ENCODE assay signal across 22 cellular contexts in the genomic region with DNA sequence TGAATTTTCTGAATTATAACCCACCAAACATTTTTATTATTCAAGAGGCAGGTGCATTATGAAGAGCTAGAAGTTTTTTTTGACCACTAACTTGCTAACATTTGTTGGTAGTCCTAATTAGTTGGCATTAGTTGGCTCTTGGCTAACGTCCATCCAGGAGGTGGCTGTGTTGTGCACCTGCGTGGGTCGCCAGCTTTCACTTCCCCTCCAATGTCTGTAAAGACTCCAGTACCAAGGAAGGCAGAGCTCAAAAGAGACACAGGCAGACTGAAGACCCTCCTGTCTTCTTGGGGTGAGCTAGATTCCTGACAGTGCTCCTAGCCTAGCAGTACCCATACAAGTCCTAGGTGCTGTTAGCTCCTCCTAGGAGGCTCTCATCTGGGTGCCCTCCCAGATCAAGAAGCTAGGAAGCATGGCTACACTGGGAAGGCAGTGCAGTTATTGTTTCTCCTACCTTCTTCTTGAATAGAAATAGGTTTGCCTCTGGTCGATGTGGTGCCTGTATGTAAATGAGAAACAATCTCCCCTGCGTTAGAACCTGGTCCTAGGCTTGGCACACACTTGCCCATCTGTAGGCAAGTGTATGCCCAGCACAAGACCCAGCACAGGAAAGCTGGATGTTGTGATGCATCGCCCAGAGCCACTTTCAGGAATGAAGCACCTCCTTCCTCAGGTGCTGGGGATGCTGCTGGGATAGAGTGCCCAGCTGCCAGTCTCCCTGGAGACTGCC.
DNase-seq lines count a peak whose midpoint lies in the region; ATAC-seq lines count a peak whose summit lies in the region.
"Had no signal": no experiment of that assay in that cellular context is flagged by ENCODE, and none has a peak within 500 bp of the region (broad histone marks: within the 10 kb centered on the region; RNA-seq: fewer than 3 reads in every experiment).

No MANE protein-coding gene starts in this region.

- H3K36me3 Mint-ChIP-seq in memory B cell: no peaks in the 10 kb centered on the region
- H3K36me3 Mint-ChIP-seq: activated naive CD4-positive, alpha-beta T cell treated with anti-CD3 and anti-CD28 coated beads, Interleukin-2, amount 10 ng/mL, durations not matched to agents 7 days and 5 days; stimulated activated naive B cell treated with anti-CD40 and anti-IgM and Interleukin-4, amounts not matched to agents 10 μg/mL and 1 μg/mL and 100 μg/mL, for 72 hours had no signal

- peak overlapping the region; percentile 38 for H3K27ac Mint-ChIP-seq in memory B cell
- H3K27ac Mint-ChIP-seq: activated naive CD4-positive, alpha-beta T cell treated with anti-CD3 and anti-CD28 coated beads, Interleukin-2, amount 10 ng/mL, durations not matched to agents 7 days and 5 days; activated T-cell treated with anti-CD3 and anti-CD28 coated beads, Interleukin-2, amount 50 U/mL, for 72 hours; IgD-negative memory B cell; stimulated activated naive B cell treated with anti-CD40 and anti-IgM and Interleukin-4, amounts not matched to agents 10 μg/mL and 1 μg/mL and 100 μg/mL, for 72 hours had no signal

- H3K9me3 Mint-ChIP-seq in memory B cell: no peaks in the 10 kb centered on the region
- H3K9me3 Mint-ChIP-seq: activated naive CD4-positive, alpha-beta T cell treated with anti-CD3 and anti-CD28 coated beads, Interleukin-2, amount 10 ng/mL, durations not matched to agents 7 days and 5 days; activated T-cell treated with anti-CD3 and anti-CD28 coated beads, Interleukin-2, amount 50 U/mL, for 72 hours; IgD-negative memory B cell; stimulated activated naive B cell treated with anti-CD40 and anti-IgM and Interleukin-4, amounts not matched to agents 10 μg/mL and 1 μg/mL and 100 μg/mL, for 72 hours had no signal

- peaks cover 6% of the 10 kb centered on the region for H3K4me1 Mint-ChIP-seq in memory B cell
- H3K4me1 Mint-ChIP-seq: activated naive CD4-positive, alpha-beta T cell treated with anti-CD3 and anti-CD28 coated beads, Interleukin-2, amount 10 ng/mL, durations not matched to agents 7 days and 5 days; stimulated activated naive B cell treated with anti-CD40 and anti-IgM and Interleukin-4, amounts not matched to agents 10 μg/mL and 1 μg/mL and 100 μg/mL, for 72 hours had no signal

- peak; percentile 21 for DNase-seq in NCI-H69 (lab: John Stamatoyannopoulos, UW)
- peak in 1 of 2 donors; percentile 19 for DNase-seq in memory B cell (ENCODE audit: low spot score in 2 of 2)
- no peak for DNase-seq in islet precursor cell
- no peak for DNase-seq in stimulated activated CD8-positive, alpha-beta memory T cell treated with anti-CD3 and anti-CD28 coated beads, Interleukin-4, amount 100 ng/mL, for 48 hours
- DNase-seq in OCI-M2 (lab: John Stamatoyannopoulos, UW; ENCODE audit: unreplicated experiment): no peak
- DNase-seq: activated CD4-positive, alpha-beta T cell treated with anti-CD3 and anti-CD28 coated beads for 48 hours; activated naive CD4-positive, alpha-beta T cell treated with anti-CD3 and anti-CD28 coated beads, Interleukin-2, amount 10 ng/mL, durations not matched to agents 7 days and 5 days; activated T-cell treated with anti-CD3 and anti-CD28 coated beads, Interleukin-2, amount 50 U/mL, for 72 hours; anterior cingulate cortex; heart left ventricle; mesendoderm; NCI-H1694; NCI-H748 treated with DMSO at 0.1 percent for 48 hours; OCI-M1; SHP77; stimulated activated naive B cell treated with anti-CD40 and anti-IgM and Interleukin-4, amounts not matched to agents 10 μg/mL and 1 μg/mL and 100 μg/mL, for 72 hours had no signal

- H3K27me3 Mint-ChIP-seq in memory B cell: no peaks in the 10 kb centered on the region
- H3K27me3 Mint-ChIP-seq: activated naive CD4-positive, alpha-beta T cell treated with anti-CD3 and anti-CD28 coated beads, Interleukin-2, amount 10 ng/mL, durations not matched to agents 7 days and 5 days had no signal

- H3K4me3 Mint-ChIP-seq in memory B cell: no peak overlapping the region
- H3K4me3 Mint-ChIP-seq: activated naive CD4-positive, alpha-beta T cell treated with anti-CD3 and anti-CD28 coated beads, Interleukin-2, amount 10 ng/mL, durations not matched to agents 7 days and 5 days; activated T-cell treated with anti-CD3 and anti-CD28 coated beads, Interleukin-2, amount 50 U/mL, for 72 hours; stimulated activated naive B cell treated with anti-CD40 and anti-IgM and Interleukin-4, amounts not matched to agents 10 μg/mL and 1 μg/mL and 100 μg/mL, for 72 hours had no signal

- ATAC-seq in GM18867 (IDR thresholded peaks at IDR 0.05; ENCODE audit: unreplicated experiment) (peak; percentile 90), GM21390 (IDR thresholded peaks at IDR 0.05; ENCODE audit: unreplicated experiment) (peak; percentile 58), memory B cell (ENCODE audit: low read depth) (peak; percentile 94), GM19023 (IDR thresholded peaks at IDR 0.05; ENCODE audit: unreplicated experiment) (no peak)
- ATAC-seq: activated T-cell treated with anti-CD3 and anti-CD28 coated beads, Interleukin-2, amount 50 U/mL, for 72 hours; HCT116; heart left ventricle; left colon had no signal
